10 cellular contexts compared by ENCODE assay signal in the genomic region with DNA sequence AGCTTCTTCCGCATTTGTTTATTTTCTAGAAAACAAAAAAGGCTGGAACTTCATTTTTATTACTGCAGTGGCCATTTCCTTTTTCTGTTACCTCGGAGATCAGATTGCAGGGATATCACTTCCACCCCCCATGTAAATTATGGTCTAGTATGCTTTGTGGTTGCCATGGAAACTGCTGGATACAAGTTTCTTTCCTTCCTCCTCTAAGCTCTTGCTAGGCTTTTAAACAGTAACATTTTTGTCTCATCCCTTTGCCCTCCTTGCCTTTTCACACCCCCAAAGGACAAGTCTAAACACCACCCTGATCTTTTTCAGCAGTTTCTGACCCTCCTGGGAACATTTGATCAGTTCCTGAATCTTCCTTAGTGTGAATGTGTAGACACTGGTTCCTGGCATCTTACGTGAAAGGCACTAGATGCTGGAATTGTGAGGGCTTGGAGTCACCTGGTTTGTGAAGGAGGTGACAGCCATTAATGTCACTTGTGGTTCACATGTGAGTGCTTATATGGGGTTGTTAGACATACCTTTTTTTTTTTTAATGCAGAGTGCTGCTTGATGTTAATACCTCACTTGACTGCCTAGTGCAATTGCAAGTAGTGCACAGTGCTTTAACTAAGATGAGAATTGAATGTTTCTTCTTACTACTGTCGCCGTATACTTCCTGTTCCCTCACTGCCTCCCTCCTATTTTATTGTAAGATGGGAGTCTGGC.
DNase-seq lines count a peak whose midpoint lies in the region; ATAC-seq and TF ChIP-seq lines count a peak whose summit lies in the region.
"Had no signal": no experiment of that assay in that cellular context is flagged by ENCODE, and none has a peak within 500 bp of the region (broad histone marks: within the 10 kb centered on the region; RNA-seq: fewer than 3 reads in every experiment).

No MANE protein-coding gene starts in this region.

- no peaks in the 10 kb centered on the region for H3K9me3 Mint-ChIP-seq in activated T-cell treated with anti-CD3 and anti-CD28 coated beads, Interleukin-2, amount 50 U/mL, for 72 hours
- no peaks in the 10 kb centered on the region for H3K9me3 Mint-ChIP-seq in activated T-cell treated with anti-CD3 and anti-CD28 coated beads, Interleukin-2, amount 50 U/mL, for 24 hours

- TF ChIP-seq CTCF in GM10266 (IDR thresholded peaks at IDR 0.05; ENCODE audit: control insufficient read depth, insufficient read depth, low read depth, missing control alignments), result no peak

- no peaks in the 10 kb centered on the region for H3K27me3 Mint-ChIP-seq in activated T-cell treated with anti-CD3 and anti-CD28 coated beads, Interleukin-2, amount 50 U/mL, for 72 hours (ENCODE audit: low read depth)
- H3K27me3 Mint-ChIP-seq in activated T-cell treated with anti-CD3 and anti-CD28 coated beads, Interleukin-2, amount 50 U/mL, for 24 hours, result no peaks in the 10 kb centered on the region

- no peak for ATAC-seq in activated T-cell treated with anti-CD3 and anti-CD28 coated beads, Interleukin-2, amount 50 U/mL, for 72 hours (replicated peaks in 1 of 2)
- ATAC-seq in GM18858 (IDR thresholded peaks at IDR 0.05; ENCODE audit: unreplicated experiment), result no peak
- ATAC-seq in GM21786 (IDR thresholded peaks at IDR 0.05; ENCODE audit: unreplicated experiment), result no peak

- peaks cover 99% of the 10 kb centered on the region for H3K4me1 Mint-ChIP-seq in activated T-cell treated with anti-CD3 and anti-CD28 coated beads, Interleukin-2, amount 50 U/mL, for 72 hours (ENCODE audit: low read depth)
- H3K4me1 Mint-ChIP-seq in activated T-cell treated with anti-CD3 and anti-CD28 coated beads, Interleukin-2, amount 50 U/mL, for 24 hours (ENCODE audit: low read depth), result peaks cover 90% of the 10 kb centered on the region

- peaks cover 6 to 26% of the 10 kb centered on the region in 2 donors for H3K36me3 Mint-ChIP-seq in activated T-cell treated with anti-CD3 and anti-CD28 coated beads, Interleukin-2, amount 50 U/mL, for 72 hours (ENCODE audit: insufficient read depth in 2 of 2)
- peaks cover 78% of the 10 kb centered on the region for H3K36me3 Mint-ChIP-seq in activated T-cell treated with anti-CD3 and anti-CD28 coated beads, Interleukin-2, amount 50 U/mL, for 24 hours (ENCODE audit: low read depth)

- no peak overlapping the region for H3K4me3 Mint-ChIP-seq in activated T-cell treated with anti-CD3 and anti-CD28 coated beads, Interleukin-2, amount 50 U/mL, for 72 hours
- no peak overlapping the region for H3K4me3 Mint-ChIP-seq in activated T-cell treated with anti-CD3 and anti-CD28 coated beads, Interleukin-2, amount 50 U/mL, for 24 hours

- no peak for DNase-seq in activated T-cell treated with anti-CD3 and anti-CD28 coated beads, Interleukin-2, amount 50 U/mL, for 72 hours
- no peak for DNase-seq in activated T-cell treated with anti-CD3 and anti-CD28 coated beads, Interleukin-2, amount 50 U/mL, for 24 hours
- DNase-seq in NCI-H2196 (lab: John Stamatoyannopoulos, UW; ENCODE audit: unreplicated experiment), result peak; percentile 50
- DNase-seq in dermis microvascular lymphatic vessel endothelial cell (ENCODE audit: low read depth in 2 of 2), result peak; percentile 39 to 69
- peak; percentile 24 for DNase-seq in pons (ENCODE audit: low spot score)
- no peak for DNase-seq in GM10266 (ENCODE audit: extremely low spot score)
- DNase-seq: effector CD8-positive, alpha-beta T cell; Right ventricle myocardium superior had no signal

- peak overlapping the region; percentile 72 for H3K27ac Mint-ChIP-seq in activated T-cell treated with anti-CD3 and anti-CD28 coated beads, Interleukin-2, amount 50 U/mL, for 72 hours
- H3K27ac Mint-ChIP-seq in activated T-cell treated with anti-CD3 and anti-CD28 coated beads, Interleukin-2, amount 50 U/mL, for 24 hours, result no peak overlapping the region

Comparison
In these comparisons a context has a peak if more than half of its experiments do, and no peak if none do; other contexts are left out.
1. DNase-seq: peak in NCI-H2196 (single experiment), dermis microvascular lymphatic vessel endothelial cell (2 of 2) and pons (single experiment); none in activated T-cell treated with anti-CD3 and anti-CD28 coated beads, Interleukin-2, amount 50 U/mL, for 72 hours (0 of 2), activated T-cell treated with anti-CD3 and anti-CD28 coated beads, Interleukin-2, amount 50 U/mL, for 24 hours (single experiment) and GM10266 (single experiment).